Comparison of ENCODE assay signal across 8 cellular contexts in genomic region chr20:25195962-25196700, GRCh38. TPM values are rescaled to one million over a fixed set of nuclear protein-coding genes. Genes with fewer than 3 reads are reported as not detected.
DNase-seq lines count a peak whose midpoint lies in the region; ATAC-seq and TF ChIP-seq lines count a peak whose summit lies in the region.

No MANE protein-coding gene starts in this region.

- H3K9me3 ChIP-seq in AG04450 (ENCODE audit: control insufficient read depth, insufficient read depth, low read length) = peaks cover 7% of the 10 kb centered on the region
- H3K9me3 ChIP-seq in testis = no peaks in the 10 kb centered on the region

- no peak for TF ChIP-seq POLR2A in testis (IDR thresholded peaks at IDR 0.05)

- intact Hi-C loops in testis (cut with DNase I; ENCODE audit: low total_unique reads) = no loop called here

- 1% methylated on average over 21 to 25 of the region's 34 CpGs for WGBS in testis, 2 donors

- H3K4me1 ChIP-seq in testis = peaks cover 37% of the 10 kb centered on the region

- H3K27me3 ChIP-seq in AG04450 (ENCODE audit: control insufficient read depth, insufficient read depth, low read length) = peaks cover 7% of the 10 kb centered on the region
- H3K27me3 ChIP-seq in testis = no peaks in the 10 kb centered on the region

- DNase-seq in AG04450 (ENCODE audit: low read depth, low spot score) (no peak), SK-N-DZ (ENCODE audit: low spot score) (peak; percentile 50), coronary artery (ENCODE audit: low spot score) (no peak), medulla oblongata (ENCODE audit: extremely low spot score) (peak; percentile 14), testis (peak; percentile 52), RKO (ENCODE audit: low spot score) (no peak)

- no peak for TF ChIP-seq CTCF in AG04450 (IDR thresholded peaks at IDR 0.05; ENCODE audit: low read depth, low read length)
- no peak for TF ChIP-seq CTCF in coronary artery (IDR thresholded peaks at IDR 0.05)
- no peak for TF ChIP-seq CTCF in testis (IDR thresholded peaks at IDR 0.05)

- H3K36me3 ChIP-seq in testis (ENCODE audit: low read depth, missing control alignments) = no peaks in the 10 kb centered on the region

- CTCF ChIA-PET in AG04450 (lab: Charles Lee) = interaction anchor here (1.9 kb wide), 1 partner anchor 203 kb away, joined by 6 read pairs; no protein-coding TSS in a partner anchor

- H3K27ac ChIP-seq in AG04450 (ENCODE audit: low read depth, low read length) (no peak overlapping the region), coronary artery (peak overlapping the region; percentile 88 to 94), testis (peak overlapping the region; percentile 91 to 95)

- H3K4me3 ChIP-seq in AG04450 (ENCODE audit: low read depth, low read length) (peak overlapping the region; percentile 92), coronary artery (peak overlapping the region; percentile 98), testis (peak overlapping the region; percentile 74 to 100)

- POLR2A ChIA-PET in AG04450 (lab: Yijun Ruan, JAX) = interaction anchor here (1.1 to 1.2 kb wide), 3 partner anchors 17 to 55 kb away, joined by 3 to 5 read pairs (median 4); partner anchors contain the start of gene PYGB

- ATAC-seq in GM18868 (IDR thresholded peaks at IDR 0.05; ENCODE audit: unreplicated experiment) = peak; percentile 33
- peak; percentile 32 for ATAC-seq in HG03354 (IDR thresholded peaks at IDR 0.05; ENCODE audit: poor library complexity, severe bottlenecking, unreplicated experiment)

RNA-seq across cellular contexts. Expression of gene ENTPD6, which starts 0.6 kb away (rescaled TPM):
- 39.9 and 51.4 TPM in 2 replicates for polyA plus RNA-seq in AG04450 (2011; rRNA removed)
- polyA minus RNA-seq in AG04450 (2011; rRNA and poly(A)+ RNA removed) = 34.2 and 39.9 TPM in 2 replicates
- 58.0 and 61.2 TPM in 2 replicates for polyA plus RNA-seq in SK-N-DZ (2014; cell fraction: cytosol; rRNA removed)
- polyA plus RNA-seq in SK-N-DZ (2014; cell fraction: nucleus; rRNA removed) = 253 and 269 TPM in 2 replicates
- 100 to 1,000 TPM; 157 to 204 TPM for total RNA-seq in testis
- polyA plus RNA-seq in testis (ENCODE audit: insufficient read depth, low read depth, low replicate concordance) = 80.7 TPM

RNA-seq across cellular contexts. Expression of gene PYGB, which starts 51.8 kb away (rescaled TPM):
- polyA plus RNA-seq in AG04450 (2011; rRNA removed) = 43.2 and 60.0 TPM in 2 replicates
- 70.7 and 104 TPM in 2 replicates for polyA minus RNA-seq in AG04450 (2011; rRNA and poly(A)+ RNA removed)
- polyA plus RNA-seq in SK-N-DZ (2014; cell fraction: cytosol; rRNA removed) = 127 and 155 TPM in 2 replicates
- 212 and 244 TPM in 2 replicates for polyA plus RNA-seq in SK-N-DZ (2014; cell fraction: nucleus; rRNA removed)
- 10 to 100 TPM; 91.5 TPM for total RNA-seq in testis
- 50.8 TPM for polyA plus RNA-seq in testis (ENCODE audit: insufficient read depth, low read depth, low replicate concordance)

Comparison
In these comparisons a context has a peak if more than half of its experiments do, and no peak if none do; other contexts are left out.
1. DNase-seq: peak in SK-N-DZ (single experiment), medulla oblongata (single experiment) and testis (single experiment); none in AG04450 (single experiment), coronary artery (single experiment) and RKO (single experiment).
2. Peak in every context shown above with its lines, with median percentiles within 50 percentile points of each other: H3K4me3 ChIP-seq.